ENCODE assay signal across 8 cellular contexts in the genomic region with DNA sequence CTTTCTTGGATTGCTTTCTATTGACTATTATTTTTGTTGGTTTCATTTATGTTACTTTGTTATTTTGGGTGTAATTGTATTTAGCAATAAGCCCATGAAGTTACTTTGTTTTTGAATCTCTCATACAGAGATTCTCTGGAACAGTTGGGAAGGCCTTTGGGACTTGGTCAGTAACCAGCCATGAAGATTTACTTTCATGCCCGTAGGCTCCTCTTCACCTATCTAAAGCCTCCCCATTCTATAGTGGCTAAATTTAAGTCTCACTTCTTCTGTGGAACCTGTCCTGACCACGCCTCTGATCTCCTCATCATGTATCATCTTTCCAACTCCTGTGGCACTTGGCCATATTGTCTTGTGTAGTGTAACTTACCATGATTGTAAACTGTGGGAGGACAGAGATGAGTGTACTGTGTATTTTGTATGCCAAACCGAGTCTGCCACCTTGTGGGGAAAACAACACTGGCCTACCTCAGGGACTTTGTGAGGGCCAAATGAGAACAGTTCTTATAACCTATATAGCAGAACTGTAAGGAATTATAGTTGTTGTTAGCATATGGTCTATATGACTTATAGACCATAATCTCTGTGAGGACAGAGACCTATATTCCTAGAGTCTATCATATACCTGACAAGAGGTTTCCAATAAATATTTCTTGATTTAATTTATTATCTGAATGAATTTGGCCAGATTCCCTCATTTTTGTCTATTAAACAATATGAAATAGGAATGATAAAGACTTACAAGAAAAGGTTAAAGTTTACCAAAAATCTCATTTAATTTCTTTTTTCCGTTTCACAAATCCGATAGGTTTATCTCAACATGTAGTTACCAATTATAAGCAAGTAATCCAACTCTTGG.
DNase-seq lines count a peak whose midpoint lies in the region; ATAC-seq and TF ChIP-seq lines count a peak whose summit lies in the region.

No MANE protein-coding gene starts in this region.

- intact Hi-C loops in posterior cingulate gyrus (cut with DNase I): loop anchor here (1.0 to 5.0 kb wide), 3 partner anchors 70 to 158 kb away; partner anchors contain the start of genes HAUS2, LRRC57 and ZNF106

- no peak overlapping the region for H3K4me3 ChIP-seq in LNCaP clone FGC (ENCODE audit: low read depth, low read length)

- TF ChIP-seq CTCF in C4-2B (conservative IDR thresholded peaks at IDR 0.05): peak; percentile 97
- TF ChIP-seq CTCF in LNCaP clone FGC (IDR thresholded peaks at IDR 0.05; ENCODE audit: control insufficient read depth, extremely low read depth, insufficient read depth): peak; percentile 87

- no peak overlapping the region for H3K27ac ChIP-seq in C4-2B

- DNase-seq in LNCaP clone FGC (ENCODE audit: low read depth): peak; percentile 97
- DNase-seq in SHP77 (lab: John Stamatoyannopoulos, UW): peak; percentile 57 to 63
- DNase-seq in activated naive CD4-positive, alpha-beta T cell treated with Interleukin-2 at 50 U/mL for 16 hours: peak; percentile 47
- peak; percentile 82 for DNase-seq in glomerular visceral epithelial cell (ENCODE audit: extremely low spot score)
- DNase-seq in posterior cingulate gyrus: peak in 7 of 10 donors; percentile 22 to 87 (median 65)
- DNase-seq in NCI-H1048 (lab: John Stamatoyannopoulos, UW): no peak

- peak; percentile 78 for ATAC-seq in GM19324 (IDR thresholded peaks at IDR 0.05; ENCODE audit: low FRiP score, unreplicated experiment)
